2 cellular contexts compared by ENCODE assay signal in the genomic region with DNA sequence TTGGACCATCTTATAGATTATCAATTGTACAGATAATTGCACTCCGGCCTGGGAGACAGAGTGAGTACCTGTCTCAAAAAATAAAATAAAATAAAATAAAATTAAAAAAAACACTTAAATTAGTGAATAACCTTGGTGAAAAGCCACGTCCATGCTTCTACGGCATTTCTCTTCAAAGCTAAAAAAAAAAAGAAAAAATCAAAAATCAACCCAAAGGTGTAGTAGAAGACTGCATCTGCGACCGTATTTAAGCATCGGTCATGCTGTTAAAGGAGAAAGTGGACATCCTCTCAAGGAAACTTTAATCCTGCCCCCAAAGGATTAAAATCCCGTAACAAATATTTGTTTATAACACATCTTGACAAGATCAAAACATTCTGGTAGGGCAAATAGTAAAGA.
TF ChIP-seq lines count a peak whose summit lies in the region.

No MANE protein-coding gene starts in this region.

TF ChIP-seq in A549, 52 proteins besides CTCF, POLR2A, EP300 and RAD21 (continued from another document):
- TF ChIP-seq, protein P1, sequence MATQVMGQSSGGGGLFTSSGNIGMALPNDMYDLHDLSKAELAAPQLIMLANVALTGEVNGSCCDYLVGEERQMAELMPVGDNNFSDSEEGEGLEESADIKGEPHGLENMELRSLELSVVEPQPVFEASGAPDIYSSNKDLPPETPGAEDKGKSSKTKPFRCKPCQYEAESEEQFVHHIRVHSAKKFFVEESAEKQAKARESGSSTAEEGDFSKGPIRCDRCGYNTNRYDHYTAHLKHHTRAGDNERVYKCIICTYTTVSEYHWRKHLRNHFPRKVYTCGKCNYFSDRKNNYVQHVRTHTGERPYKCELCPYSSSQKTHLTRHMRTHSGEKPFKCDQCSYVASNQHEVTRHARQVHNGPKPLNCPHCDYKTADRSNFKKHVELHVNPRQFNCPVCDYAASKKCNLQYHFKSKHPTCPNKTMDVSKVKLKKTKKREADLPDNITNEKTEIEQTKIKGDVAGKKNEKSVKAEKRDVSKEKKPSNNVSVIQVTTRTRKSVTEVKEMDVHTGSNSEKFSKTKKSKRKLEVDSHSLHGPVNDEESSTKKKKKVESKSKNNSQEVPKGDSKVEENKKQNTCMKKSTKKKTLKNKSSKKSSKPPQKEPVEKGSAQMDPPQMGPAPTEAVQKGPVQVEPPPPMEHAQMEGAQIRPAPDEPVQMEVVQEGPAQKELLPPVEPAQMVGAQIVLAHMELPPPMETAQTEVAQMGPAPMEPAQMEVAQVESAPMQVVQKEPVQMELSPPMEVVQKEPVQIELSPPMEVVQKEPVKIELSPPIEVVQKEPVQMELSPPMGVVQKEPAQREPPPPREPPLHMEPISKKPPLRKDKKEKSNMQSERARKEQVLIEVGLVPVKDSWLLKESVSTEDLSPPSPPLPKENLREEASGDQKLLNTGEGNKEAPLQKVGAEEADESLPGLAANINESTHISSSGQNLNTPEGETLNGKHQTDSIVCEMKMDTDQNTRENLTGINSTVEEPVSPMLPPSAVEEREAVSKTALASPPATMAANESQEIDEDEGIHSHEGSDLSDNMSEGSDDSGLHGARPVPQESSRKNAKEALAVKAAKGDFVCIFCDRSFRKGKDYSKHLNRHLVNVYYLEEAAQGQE (IDR thresholded peaks at IDR 0.05), result no peak
- TF ChIP-seq RFX5 (IDR thresholded peaks at IDR 0.05) (no peak), SREBF2 (IDR thresholded peaks at IDR 0.05) (no peak), FOSB (CRISPR knock-in tag; IDR thresholded peaks at IDR 0.05) (no peak), RCOR1 (IDR thresholded peaks at IDR 0.05; ENCODE audit: low read depth, low read length) (no peak)

TF ChIP-seq in IMR-90, 13 proteins besides CTCF, POLR2A, EP300 and RAD21 (continued from another document):
- TF ChIP-seq USF2 (IDR thresholded peaks at IDR 0.05; ENCODE audit: low read depth, low read length) (no peak), CEBPB (IDR thresholded peaks at IDR 0.05; ENCODE audit: low read depth, low read length) (no peak), FOS (IDR thresholded peaks at IDR 0.05; ENCODE audit: low read depth, low read length) (no peak), CHD1 (IDR thresholded peaks at IDR 0.05; ENCODE audit: low read depth, low read length) (no peak), SMC3 (IDR thresholded peaks at IDR 0.05; ENCODE audit: low read depth, low read length) (no peak), MXI1 (IDR thresholded peaks at IDR 0.05; ENCODE audit: borderline replicate concordance, low read depth, low read length) (no peak), MAFK (IDR thresholded peaks at IDR 0.05; ENCODE audit: low read depth, low read length) (no peak), NFE2L2 (IDR thresholded peaks at IDR 0.05; ENCODE audit: low read depth, low read length) (no peak)
